Comparison of ENCODE assay signal across 10 cellular contexts in genomic region chr6:149112976-149113375, GRCh38.
DNase-seq lines count a peak whose midpoint lies in the region; ATAC-seq and TF ChIP-seq lines count a peak whose summit lies in the region.
"Had no signal": no experiment of that assay in that cellular context is flagged by ENCODE, and none has a peak within 500 bp of the region (broad histone marks: within the 10 kb centered on the region; RNA-seq: fewer than 3 reads in every experiment).

No MANE protein-coding gene starts in this region.

- H2AFZ ChIP-seq in PC-3 (ENCODE audit: low read length) = no peak overlapping the region

- peaks cover 26% of the 10 kb centered on the region for H3K4me1 Mint-ChIP-seq in activated CD4-positive, alpha-beta T cell treated with anti-CD3 and anti-CD28 coated beads for 36 hours
- H3K4me1 Mint-ChIP-seq in activated CD4-positive, alpha-beta T cell treated with anti-CD3 and anti-CD28 coated beads, Interleukin-2, amount 10 ng/mL, durations not matched to agents 7 days and 5 days = peaks cover 64% of the 10 kb centered on the region
- peaks cover 35 to 49% (median 39%) of the 10 kb centered on the region in 3 donors for H3K4me1 Mint-ChIP-seq in naive B cell

- peak overlapping the region; percentile 64 for H3K27ac Mint-ChIP-seq in activated CD4-positive, alpha-beta T cell treated with anti-CD3 and anti-CD28 coated beads for 36 hours
- H3K27ac Mint-ChIP-seq in activated CD4-positive, alpha-beta T cell treated with anti-CD3 and anti-CD28 coated beads, Interleukin-2, amount 10 ng/mL, durations not matched to agents 7 days and 5 days = no peak overlapping the region
- peak overlapping the region in 4 of 6 donors; percentile 16 to 84 (median 36) for H3K27ac Mint-ChIP-seq in naive B cell

- no TSS peak for BruUV-seq in PC-3 (replicated peaks; lab: Mats Ljungman, UMichigan)

- POLR2A ChIA-PET in activated CD4-positive, alpha-beta T cell treated with anti-CD3 and anti-CD28 coated beads for 36 hours (lab: Charles Lee) = no interaction called here
- POLR2A ChIA-PET in activated CD4-positive, alpha-beta T cell treated with anti-CD3 and anti-CD28 coated beads, Interleukin-2, amount 10 ng/mL, durations not matched to agents 7 days and 5 days (lab: Charles Lee) = interaction anchor here (0.6 to 0.7 kb wide), 2 partner anchors 120 to 969 kb away, joined by 3 read pairs; no protein-coding TSS in a partner anchor
- POLR2A ChIA-PET in PC-3 (lab: Charles Lee; ENCODE audit: unreplicated experiment) = no interaction called here

- H3F3A ChIP-seq in PC-3 (ENCODE audit: low read length, unreplicated experiment) = no peaks in the 10 kb centered on the region

- no peaks in the 10 kb centered on the region for H3K36me3 ChIP-seq in psoas muscle (ENCODE audit: insufficient read depth in 1 of 2, low read depth in 1 of 2)
- H3K36me3 ChIP-seq in PC-3 (ENCODE audit: low read depth, low read length) = no peaks in the 10 kb centered on the region

- no peaks in the 10 kb centered on the region for H4K20me1 ChIP-seq in PC-3 (ENCODE audit: low read length)

- H3K27ac ChIP-seq in psoas muscle = no peak overlapping the region
- no peak overlapping the region for H3K27ac ChIP-seq in PC-3 (ENCODE audit: low read length)

- CTCF ChIA-PET in activated CD4-positive, alpha-beta T cell treated with anti-CD3 and anti-CD28 coated beads for 36 hours (lab: Charles Lee) = interaction anchor here (1.0 kb wide), 1 partner anchor 404 kb away, joined by 3 read pairs; no protein-coding TSS in a partner anchor
- CTCF ChIA-PET in activated CD4-positive, alpha-beta T cell treated with anti-CD3 and anti-CD28 coated beads, Interleukin-2, amount 10 ng/mL, durations not matched to agents 7 days and 5 days (lab: Charles Lee) = interaction anchor here (1.0 to 3.3 kb wide), 5 partner anchors 11 to 25 kb away, joined by 3 to 18 read pairs (median 5); no protein-coding TSS in a partner anchor
- CTCF ChIA-PET in PC-3 (lab: Charles Lee) = no interaction called here

- H3K9ac ChIP-seq in PC-3 (ENCODE audit: low read length) = no peak overlapping the region

- H3K4me1 ChIP-seq in psoas muscle (no peaks in the 10 kb centered on the region), PC-3 (ENCODE audit: insufficient read depth, low read length) (no peaks in the 10 kb centered on the region)

- WGBS in psoas muscle, 3 donors = 92 to 100% (median 93%) methylated on average over 2 of the region's 2 CpGs

- H3K4me3 ChIP-seq in psoas muscle (no peak overlapping the region), PC-3 (ENCODE audit: low read length) (no peak overlapping the region)

- DNase-seq in activated CD4-positive, alpha-beta T cell treated with anti-CD3 and anti-CD28 coated beads for 36 hours = peak; percentile 20
- DNase-seq in activated CD4-positive, alpha-beta T cell treated with anti-CD3 and anti-CD28 coated beads, Interleukin-2, amount 10 ng/mL, durations not matched to agents 7 days and 5 days = no peak
- no peak for DNase-seq in naive B cell
- DNase-seq in psoas muscle = no peak
- no peak for DNase-seq in NCI-H510A treated with DMSO at 0.1 percent for 48 hours (lab: John Stamatoyannopoulos, UW)
- no peak for DNase-seq in PC-3
- DNase-seq: OCI-M1, T-cell had no signal

- no peaks in the 10 kb centered on the region for H3K36me3 Mint-ChIP-seq in activated CD4-positive, alpha-beta T cell treated with anti-CD3 and anti-CD28 coated beads for 36 hours (ENCODE audit: low read depth)
- H3K36me3 Mint-ChIP-seq in activated CD4-positive, alpha-beta T cell treated with anti-CD3 and anti-CD28 coated beads, Interleukin-2, amount 10 ng/mL, durations not matched to agents 7 days and 5 days (ENCODE audit: low read depth) = peaks cover 64% of the 10 kb centered on the region
- no peaks in the 10 kb centered on the region for H3K36me3 Mint-ChIP-seq in naive B cell

- no peaks in the 10 kb centered on the region for H3K27me3 Mint-ChIP-seq in activated CD4-positive, alpha-beta T cell treated with anti-CD3 and anti-CD28 coated beads for 36 hours
- no peaks in the 10 kb centered on the region for H3K27me3 Mint-ChIP-seq in activated CD4-positive, alpha-beta T cell treated with anti-CD3 and anti-CD28 coated beads, Interleukin-2, amount 10 ng/mL, durations not matched to agents 7 days and 5 days
- H3K27me3 Mint-ChIP-seq in naive B cell = peaks cover 0 to 5% (median 0%) of the 10 kb centered on the region in 3 donors
- H3K27me3 Mint-ChIP-seq: T-cell had no signal

- H3K27me3 ChIP-seq in psoas muscle (ENCODE audit: insufficient read depth in 3 of 3, low read length in 2 of 3) (no peaks in the 10 kb centered on the region), PC-3 (ENCODE audit: low read length) (no peaks in the 10 kb centered on the region)

- no peaks in the 10 kb centered on the region for H3K9me3 Mint-ChIP-seq in activated CD4-positive, alpha-beta T cell treated with anti-CD3 and anti-CD28 coated beads for 36 hours (ENCODE audit: low read depth)
- H3K9me3 Mint-ChIP-seq in activated CD4-positive, alpha-beta T cell treated with anti-CD3 and anti-CD28 coated beads, Interleukin-2, amount 10 ng/mL, durations not matched to agents 7 days and 5 days = peaks cover 30% of the 10 kb centered on the region
- peaks cover 0 to 2% (median 0%) of the 10 kb centered on the region in 7 donors for H3K9me3 Mint-ChIP-seq in naive B cell
- H3K9me3 Mint-ChIP-seq: T-cell had no signal

- peak; percentile 74 for ATAC-seq in activated CD4-positive, alpha-beta T cell treated with anti-CD3 and anti-CD28 coated beads for 36 hours
- ATAC-seq in GM21381 (IDR thresholded peaks at IDR 0.05; ENCODE audit: unreplicated experiment) (peak; percentile 71), HG03460 (IDR thresholded peaks at IDR 0.05; ENCODE audit: unreplicated experiment) (peak; percentile 53), naive B cell (ENCODE audit: low read depth in 2 of 2) (peak; percentile 32 to 49), psoas muscle (no peak), PC-3 (no peak)
- ATAC-seq: T-cell had no signal

- H3K79me2 ChIP-seq in PC-3 (ENCODE audit: low read length) = no peaks in the 10 kb centered on the region

- H3K9me2 ChIP-seq in PC-3 (replicated peaks; ENCODE audit: low read length) = no peaks in the 10 kb centered on the region

- intact Hi-C loops in activated CD4-positive, alpha-beta T cell treated with anti-CD3 and anti-CD28 coated beads for 36 hours (cut with DNase I, micrococcal nuclease) = no loop called here
- intact Hi-C loops in psoas muscle (cut with DNase I) = no loop called here
- intact Hi-C loops in PC-3 (cut with micrococcal nuclease) = no loop called here

- TF ChIP-seq CTCF in psoas muscle (IDR thresholded peaks at IDR 0.05) = no peak
- no peak for TF ChIP-seq CTCF in PC-3 (conservative IDR thresholded peaks at IDR 0.05; ENCODE audit: low read depth, low read length)

- H3K9me3 ChIP-seq in psoas muscle (no peaks in the 10 kb centered on the region), PC-3 (ENCODE audit: low read length) (no peaks in the 10 kb centered on the region)

- no peak overlapping the region for H3K4me2 ChIP-seq in PC-3 (ENCODE audit: low read length)

- H3K4me3 Mint-ChIP-seq in activated CD4-positive, alpha-beta T cell treated with anti-CD3 and anti-CD28 coated beads for 36 hours = no peak overlapping the region
- no peak overlapping the region for H3K4me3 Mint-ChIP-seq in activated CD4-positive, alpha-beta T cell treated with anti-CD3 and anti-CD28 coated beads, Interleukin-2, amount 10 ng/mL, durations not matched to agents 7 days and 5 days
- H3K4me3 Mint-ChIP-seq in naive B cell = peak overlapping the region in 4 of 8 donors; percentile 12 to 61 (median 38)

Comparison
In these comparisons a context has a peak if more than half of its experiments do, and no peak if none do; other contexts are left out.
1. ATAC-seq: peak in activated CD4-positive, alpha-beta T cell treated with anti-CD3 and anti-CD28 coated beads for 36 hours (single experiment), GM21381 (single experiment), HG03460 (single experiment) and naive B cell (2 of 2); none in psoas muscle (0 of 4) and PC-3 (single experiment).